Comparison of ENCODE assay signal across 23 cellular contexts in genomic region chr12:98453492-98453891, GRCh38.
"Had no signal": no experiment of that assay in that cellular context is flagged by ENCODE, and none has a peak within 500 bp of the region (broad histone marks: within the 10 kb centered on the region; RNA-seq: fewer than 3 reads in every experiment).

No MANE protein-coding gene starts in this region.

- H3K4me3 Mint-ChIP-seq: immature natural killer cell; natural killer cell; nephron progenitor cell; neural progenitor cell; stimulated activated memory B cell treated with anti-CD40 and anti-IgM and Interleukin-4, amounts not matched to agents 10 μg/mL and 1 μg/mL and 100 μg/mL, for 72 hours; type B pancreatic cell had no signal

- ATAC-seq: heart left ventricle; left colon; left lung; lower lobe of right lung; natural killer cell; right lobe of liver; stimulated activated memory B cell treated with anti-CD40 and anti-IgM and Interleukin-4, amounts not matched to agents 10 μg/mL and 1 μg/mL and 100 μg/mL, for 72 hours had no signal

- H3K36me3 Mint-ChIP-seq: immature natural killer cell; natural killer cell; neural progenitor cell; stimulated activated memory B cell treated with anti-CD40 and anti-IgM and Interleukin-4, amounts not matched to agents 10 μg/mL and 1 μg/mL and 100 μg/mL, for 72 hours; type B pancreatic cell had no signal

- H3K9me3 ChIP-seq: heart left ventricle, left lung, lower lobe of right lung, neutrophil, ovary, right atrium auricular region, right lobe of liver, tibial nerve, uterus had no signal

- H3K27me3 ChIP-seq: heart left ventricle, ovary, right atrium auricular region, right lobe of liver, tibial nerve, uterus had no signal

- H3K36me3 ChIP-seq: heart left ventricle, left lung, lower lobe of right lung, neural progenitor cell, neutrophil, ovary, right atrium auricular region, right lobe of liver, tibial nerve, uterus had no signal

- H3K4me3 ChIP-seq: heart left ventricle, left lung, lower lobe of right lung, neural progenitor cell, ovary, right atrium auricular region, right lobe of liver, tibial nerve, uterus had no signal

- H3K27ac Mint-ChIP-seq: immature natural killer cell; natural killer cell; nephron progenitor cell; neural progenitor cell; progenitor cell of endocrine pancreas; stimulated activated memory B cell treated with anti-CD40 and anti-IgM and Interleukin-4, amounts not matched to agents 10 μg/mL and 1 μg/mL and 100 μg/mL, for 72 hours; type B pancreatic cell had no signal

- H3K4me1 ChIP-seq: neural progenitor cell, right lobe of liver, uterus had no signal

- H3K27ac ChIP-seq: heart left ventricle, left lung, lower lobe of right lung, neural progenitor cell, neutrophil, ovary, right atrium auricular region, right lobe of liver, tibial nerve, uterus had no signal

- H3K9me3 Mint-ChIP-seq: immature natural killer cell; natural killer cell; stimulated activated memory B cell treated with anti-CD40 and anti-IgM and Interleukin-4, amounts not matched to agents 10 μg/mL and 1 μg/mL and 100 μg/mL, for 72 hours; type B pancreatic cell had no signal

- DNase-seq: heart left ventricle; immature natural killer cell; kidney; left colon; left lung; lower lobe of right lung; mammary epithelial cell; mesenchymal stem cell; natural killer cell; nephron progenitor cell; occipital lobe; ovary; right lobe of liver; stimulated activated naive CD4-positive, alpha-beta T cell treated with Interleukin-2 at 50 U/mL for 16 hours; substantia nigra; uterus had no signal
